Comparison of ENCODE assay signal across 12 cellular contexts in the genomic region with DNA sequence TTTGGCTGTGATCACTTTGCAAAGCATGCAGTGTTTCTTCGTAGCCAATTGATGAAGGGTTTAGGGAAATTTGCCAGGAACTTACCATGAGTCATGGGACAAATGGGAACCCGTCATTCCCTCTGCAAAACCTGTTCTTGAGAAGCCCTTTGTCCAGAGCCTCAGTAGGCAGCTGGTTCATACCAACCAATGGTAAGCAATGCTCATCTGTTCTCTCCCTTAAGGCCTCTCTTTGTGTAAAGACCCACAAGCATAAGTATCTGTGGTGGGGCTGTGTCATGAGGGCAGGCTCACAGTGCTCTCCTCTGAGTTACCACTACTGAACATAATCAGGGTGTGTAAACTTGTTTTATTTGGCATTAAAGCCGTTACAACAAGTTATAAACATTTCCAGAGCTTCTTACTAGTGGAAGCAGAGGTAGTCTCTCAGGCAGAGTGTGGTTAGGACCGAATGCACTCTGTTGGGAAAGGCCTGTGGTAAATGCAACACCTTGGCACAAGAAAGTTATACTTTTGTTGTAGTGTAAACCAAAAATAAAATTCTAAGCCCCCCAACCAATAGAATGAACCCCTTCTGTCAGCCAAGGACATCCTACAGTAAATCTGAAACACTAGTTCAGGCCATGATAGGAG.
DNase-seq lines count a peak whose midpoint lies in the region; ATAC-seq and TF ChIP-seq lines count a peak whose summit lies in the region.
"Had no signal": no experiment of that assay in that cellular context is flagged by ENCODE, and none has a peak within 500 bp of the region (broad histone marks: within the 10 kb centered on the region; RNA-seq: fewer than 3 reads in every experiment).

No MANE protein-coding gene starts in this region.

- TF ChIP-seq POLR2A in gastroesophageal sphincter (IDR thresholded peaks at IDR 0.05): no peak

- intact Hi-C loops in posterior cingulate gyrus (cut with DNase I): no loop called here

- H3K9me3 ChIP-seq in adipocyte (ENCODE audit: control insufficient read depth, low read length) (no peaks in the 10 kb centered on the region), gastroesophageal sphincter (no peaks in the 10 kb centered on the region)
- H3K9me3 ChIP-seq: thoracic aorta had no signal

- ATAC-seq in gastroesophageal sphincter: peak; percentile 63

- H3K36me3 ChIP-seq in adipocyte (ENCODE audit: control insufficient read depth, insufficient read depth, low read length, severe bottlenecking) (no peaks in the 10 kb centered on the region), gastroesophageal sphincter (no peaks in the 10 kb centered on the region)
- H3K36me3 ChIP-seq: thoracic aorta had no signal

- no peak for TF ChIP-seq CTCF in gastroesophageal sphincter (IDR thresholded peaks at IDR 0.05)

- no peak for TF ChIP-seq EP300 in gastroesophageal sphincter (IDR thresholded peaks at IDR 0.05)

- 35 to 38% methylated on average over 3 to 4 of the region's 4 CpGs for WGBS in gastroesophageal sphincter (ENCODE audit: low coverage in 1 of 2), 2 donors

- H3K9ac ChIP-seq in adipocyte (ENCODE audit: low read length): no peak overlapping the region

- H3K27me3 ChIP-seq in adipocyte (replicated peaks; ENCODE audit: control insufficient read depth, insufficient read depth, low read length): peaks cover 13% of the 10 kb centered on the region
- peaks cover 7% of the 10 kb centered on the region for H3K27me3 ChIP-seq in gastroesophageal sphincter

- H3K4me1 ChIP-seq in adipocyte (ENCODE audit: control insufficient read depth, insufficient read depth, low read length): peaks cover 12% of the 10 kb centered on the region
- H3K4me1 ChIP-seq in gastroesophageal sphincter: no peaks in the 10 kb centered on the region

- H3K4me3 ChIP-seq in adipocyte (ENCODE audit: low read length): no peak overlapping the region
- H3K4me3 ChIP-seq in gastroesophageal sphincter: no peak overlapping the region
- no peak overlapping the region for H3K4me3 ChIP-seq in skeletal muscle cell (ENCODE audit: low read depth, low read length)
- H3K4me3 ChIP-seq: coronary artery, thoracic aorta had no signal

- DNase-seq in HT1080 (ENCODE audit: low read depth): peak; percentile 56
- DNase-seq in adipocyte (ENCODE audit: low read depth): peak; percentile 3
- peak; percentile 84 for DNase-seq in skeletal muscle cell (ENCODE audit: low read depth)
- DNase-seq in posterior cingulate gyrus: no peak
- no peak for DNase-seq in NCI-H1105 treated with DMSO at 0.1 percent for 48 hours (lab: John Stamatoyannopoulos, UW)
- no peak for DNase-seq in NCI-H510A (lab: John Stamatoyannopoulos, UW)
- DNase-seq in hippocampal formation (lab: John Stamatoyannopoulos, UW): no peak
- DNase-seq: NCI-H146; stimulated activated CD4-positive, alpha-beta T cell treated with anti-CD3 and anti-CD28 coated beads, Interleukin-1b, Interleukin-23, amount 100 ng/mL, for 48 hours had no signal

- H3K27ac ChIP-seq in gastroesophageal sphincter: no peak overlapping the region
- H3K27ac ChIP-seq: coronary artery, thoracic aorta had no signal

Comparison
In these comparisons a context has a peak if more than half of its experiments do, and no peak if none do; other contexts are left out.
1. DNase-seq: peak in HT1080 (single experiment), adipocyte (single experiment) and skeletal muscle cell (single experiment); none in posterior cingulate gyrus (0 of 10), NCI-H1105 treated with DMSO at 0.1 percent for 48 hours (single experiment), NCI-H510A (single experiment) and hippocampal formation (0 of 2).